Comparison of ENCODE assay signal across 20 cellular contexts in genomic region chr2:109507217-109507616, GRCh38.
A peak's percentile ranks its signal among the peaks of the same experiment; 100 is the strongest.
DNase-seq lines count a peak whose midpoint lies in the region; ATAC-seq, FAIRE-seq and TF ChIP-seq lines count a peak whose summit lies in the region.
"Had no signal": no experiment of that assay in that cellular context is flagged by ENCODE, and none has a peak within 500 bp of the region (broad histone marks: within the 10 kb centered on the region; RNA-seq: fewer than 3 reads in every experiment).

No MANE protein-coding gene starts in this region.

- no peaks in the 10 kb centered on the region for H3K36me3 Mint-ChIP-seq in activated T-helper 1 cell treated with anti-CD3 and anti-CD28 coated beads, Interleukin-12 subunit alpha, Interleukin-12 subunit beta, Interleukin-2, Interleukin-4 antibody, amounts not matched to agents 30 ng/mL and 10 ng/mL and 1 ng/mL, durations not matched to agents 14 hours and 24 hours and 36 hours (ENCODE audit: low read depth)
- H3K36me3 Mint-ChIP-seq: activated naive CD4-positive, alpha-beta T cell treated with anti-CD3 and anti-CD28 coated beads, Interleukin-2, amount 50 U/mL, for 24 hours had no signal

- no peak for FAIRE-seq in urothelium cell line (lab: Jason Lieb, UNC)
- FAIRE-seq: endothelial cell of umbilical vein, GM19239, HTR-8/SVneo had no signal

- ATAC-seq in GM18868 (IDR thresholded peaks at IDR 0.05; ENCODE audit: unreplicated experiment): peak; percentile 65
- ATAC-seq in HG03103 (IDR thresholded peaks at IDR 0.05; ENCODE audit: low read depth, unreplicated experiment): peak; percentile 39

- intact Hi-C loops in activated T-helper 1 cell treated with anti-CD3 and anti-CD28 coated beads, Interleukin-12 subunit alpha, Interleukin-12 subunit beta, Interleukin-2, Interleukin-4 antibody, amounts not matched to agents 30 ng/mL and 10 ng/mL and 1 ng/mL, durations not matched to agents 14 hours and 24 hours and 36 hours (cut with micrococcal nuclease): no loop called here

- no peak for TF ChIP-seq POLR2A in erythroblast (IDR thresholded peaks at IDR 0.05; ENCODE audit: low read length)

- DNase-seq in UCSD-AML1 (lab: John Stamatoyannopoulos, UW; ENCODE audit: unreplicated experiment) (peak; percentile 60), pons (ENCODE audit: low spot score) (peak; percentile 72), urothelium cell line (ENCODE audit: low spot score) (no peak), foreskin melanocyte (no peak), erythroblast (lab: John Stamatoyannopoulos, UW) (no peak)
- no peak for DNase-seq in activated T-helper 1 cell treated with anti-CD3 and anti-CD28 coated beads, Interleukin-12 subunit alpha, Interleukin-12 subunit beta, Interleukin-2, Interleukin-4 antibody, amounts not matched to agents 30 ng/mL and 10 ng/mL and 1 ng/mL, durations not matched to agents 14 hours and 24 hours and 36 hours (ENCODE audit: low spot score)
- DNase-seq: central memory CD4-positive, alpha-beta T cell; dorsolateral prefrontal cortex; Karpas-422; NCI-H2081 treated with DMSO at 0.1 percent for 48 hours; Right ventricle myocardium superior; stimulated activated CD8-positive, alpha-beta memory T cell treated with anti-CD3 and anti-CD28 coated beads, Interleukin-4, amount 100 ng/mL, for 48 hours; SW 1271 had no signal

- H3K27ac Mint-ChIP-seq in activated T-helper 1 cell treated with anti-CD3 and anti-CD28 coated beads, Interleukin-12 subunit alpha, Interleukin-12 subunit beta, Interleukin-2, Interleukin-4 antibody, amounts not matched to agents 30 ng/mL and 10 ng/mL and 1 ng/mL, durations not matched to agents 14 hours and 24 hours and 36 hours: no peak overlapping the region
- H3K27ac Mint-ChIP-seq: activated naive CD4-positive, alpha-beta T cell treated with anti-CD3 and anti-CD28 coated beads, Interleukin-2, amount 50 U/mL, for 24 hours; nephron had no signal

- no peaks in the 10 kb centered on the region for H3K9me3 Mint-ChIP-seq in activated T-helper 1 cell treated with anti-CD3 and anti-CD28 coated beads, Interleukin-12 subunit alpha, Interleukin-12 subunit beta, Interleukin-2, Interleukin-4 antibody, amounts not matched to agents 30 ng/mL and 10 ng/mL and 1 ng/mL, durations not matched to agents 14 hours and 24 hours and 36 hours
- H3K9me3 Mint-ChIP-seq: activated naive CD4-positive, alpha-beta T cell treated with anti-CD3 and anti-CD28 coated beads, Interleukin-2, amount 50 U/mL, for 24 hours had no signal

- no peak overlapping the region for H3K4me3 Mint-ChIP-seq in activated T-helper 1 cell treated with anti-CD3 and anti-CD28 coated beads, Interleukin-12 subunit alpha, Interleukin-12 subunit beta, Interleukin-2, Interleukin-4 antibody, amounts not matched to agents 30 ng/mL and 10 ng/mL and 1 ng/mL, durations not matched to agents 14 hours and 24 hours and 36 hours
- H3K4me3 Mint-ChIP-seq: activated naive CD4-positive, alpha-beta T cell treated with anti-CD3 and anti-CD28 coated beads, Interleukin-2, amount 50 U/mL, for 24 hours; nephron had no signal

- H3K27me3 Mint-ChIP-seq in activated T-helper 1 cell treated with anti-CD3 and anti-CD28 coated beads, Interleukin-12 subunit alpha, Interleukin-12 subunit beta, Interleukin-2, Interleukin-4 antibody, amounts not matched to agents 30 ng/mL and 10 ng/mL and 1 ng/mL, durations not matched to agents 14 hours and 24 hours and 36 hours (ENCODE audit: insufficient read depth): no peaks in the 10 kb centered on the region
- H3K27me3 Mint-ChIP-seq: activated naive CD4-positive, alpha-beta T cell treated with anti-CD3 and anti-CD28 coated beads, Interleukin-2, amount 50 U/mL, for 24 hours had no signal

- H3K4me1 Mint-ChIP-seq in activated T-helper 1 cell treated with anti-CD3 and anti-CD28 coated beads, Interleukin-12 subunit alpha, Interleukin-12 subunit beta, Interleukin-2, Interleukin-4 antibody, amounts not matched to agents 30 ng/mL and 10 ng/mL and 1 ng/mL, durations not matched to agents 14 hours and 24 hours and 36 hours (ENCODE audit: low read depth): no peaks in the 10 kb centered on the region

Comparison
In these comparisons a context has a peak if more than half of its experiments do, and no peak if none do; other contexts are left out.
1. DNase-seq: peak in UCSD-AML1 (single experiment) and pons (single experiment); none in urothelium cell line (single experiment), activated T-helper 1 cell treated with anti-CD3 and anti-CD28 coated beads, Interleukin-12 subunit alpha, Interleukin-12 subunit beta, Interleukin-2, Interleukin-4 antibody, amounts not matched to agents 30 ng/mL and 10 ng/mL and 1 ng/mL, durations not matched to agents 14 hours and 24 hours and 36 hours (single experiment), foreskin melanocyte (single experiment) and erythroblast (0 of 2).